Comparison of ENCODE assay signal across 11 cellular contexts in the genomic region with DNA sequence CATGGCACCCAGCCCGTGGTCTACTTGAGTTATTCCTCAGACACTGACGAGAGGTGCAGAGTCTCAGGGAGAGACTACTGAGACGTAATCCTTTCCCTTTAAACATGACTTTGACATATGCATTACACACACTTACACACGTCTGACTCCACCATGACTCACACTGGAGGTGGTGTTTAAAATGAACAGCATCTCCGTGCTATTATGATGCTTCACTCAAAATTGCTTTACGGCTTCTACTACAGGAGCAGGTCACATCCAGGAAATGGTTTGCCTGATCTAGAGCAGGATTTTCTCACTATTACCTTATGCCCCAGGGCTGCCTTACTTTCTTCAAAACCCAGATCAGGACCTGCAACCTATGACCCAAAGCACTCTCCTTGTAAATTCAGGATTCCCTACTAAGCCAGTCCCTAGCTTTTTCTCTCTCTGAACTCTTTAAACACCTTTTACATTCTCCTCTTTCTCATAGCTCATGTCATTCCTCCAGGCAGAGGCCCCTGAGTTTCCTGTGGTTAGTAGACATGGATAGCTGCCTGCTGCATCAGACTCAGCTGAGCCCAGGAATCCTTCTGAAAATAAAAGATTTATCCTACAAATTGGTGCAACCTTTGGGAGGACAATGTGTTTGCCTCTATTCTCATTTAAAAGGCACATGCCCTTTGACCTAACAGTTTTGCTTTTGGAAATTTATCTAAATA. TPM values are rescaled to one million over a fixed set of nuclear protein-coding genes. Genes with fewer than 3 reads are reported as not detected.
DNase-seq lines count a peak whose midpoint lies in the region; ATAC-seq, FAIRE-seq and TF ChIP-seq lines count a peak whose summit lies in the region.
"Had no signal": no experiment of that assay in that cellular context is flagged by ENCODE, and none has a peak within 500 bp of the region (broad histone marks: within the 10 kb centered on the region; RNA-seq: fewer than 3 reads in every experiment).

No MANE protein-coding gene starts in this region.

- dilution Hi-C loops in keratinocyte (cut with MboI; ENCODE audit: extremely low pct_ligation_motif_present, low sequenced_read_pairs) = no loop called here

- intact Hi-C loops in activated T-helper 1 cell treated with anti-CD3 and anti-CD28 coated beads, Interleukin-12 subunit alpha, Interleukin-12 subunit beta, Interleukin-2, Interleukin-4 antibody, amounts not matched to agents 30 ng/mL and 10 ng/mL and 1 ng/mL, durations not matched to agents 14 hours and 24 hours and 36 hours (cut with micrococcal nuclease) = no loop called here
- intact Hi-C loops in left cardiac atrium (cut with DNase I) = no loop called here

- peaks cover 44% of the 10 kb centered on the region for H3K79me2 ChIP-seq in keratinocyte (ENCODE audit: control insufficient read depth, insufficient read depth, low read length)

- H3K9me1 ChIP-seq in keratinocyte (ENCODE audit: control insufficient read depth, extremely low read depth, insufficient read depth, low read length) = no peaks in the 10 kb centered on the region

- CTCF ChIA-PET in A549 (lab: Yijun Ruan, JAX) = interaction anchor here (2.0 kb wide), 1 partner anchor 15 kb away, joined by 11 read pairs; no protein-coding TSS in a partner anchor

- POLR2A ChIA-PET in A549 (lab: Yijun Ruan, JAX) = no interaction called here

- TF ChIP-seq RAD21 in A549 (conservative IDR thresholded peaks at IDR 0.05 in 1 of 2, IDR thresholded peaks at IDR 0.05 in 1 of 2) = no peak

- H3K4me2 ChIP-seq in A549 (0 out of 3 replicates have a peak overlapping the region, but pooled peaks have one; percentile 6), keratinocyte (ENCODE audit: control insufficient read depth, extremely low read depth, insufficient read depth, low read depth, low read length) (peak overlapping the region; percentile 75)

- peaks cover 3% of the 10 kb centered on the region for H3K36me3 Mint-ChIP-seq in activated T-helper 1 cell treated with anti-CD3 and anti-CD28 coated beads, Interleukin-12 subunit alpha, Interleukin-12 subunit beta, Interleukin-2, Interleukin-4 antibody, amounts not matched to agents 30 ng/mL and 10 ng/mL and 1 ng/mL, durations not matched to agents 14 hours and 24 hours and 36 hours (ENCODE audit: low read depth)

- no peaks in the 10 kb centered on the region for H3K36me3 ChIP-seq in keratinocyte (ENCODE audit: control insufficient read depth in 2 of 2, extremely low read depth in 1 of 2, insufficient read depth in 2 of 2, low read length in 2 of 2)
- H3K36me3 ChIP-seq: thyroid gland had no signal

- FAIRE-seq in A549 (lab: Jason Lieb, UNC) (no peak), H54 (lab: Jason Lieb, UNC) (peak; percentile 96), keratinocyte (lab: Jason Lieb, UNC) (peak; percentile 99)

- TF ChIP-seq EP300 in A549 (IDR thresholded peaks at IDR 0.05) = no peak

- no peak for TF ChIP-seq CTCF in A549 (IDR thresholded peaks at IDR 0.05)
- no peak for TF ChIP-seq CTCF in keratinocyte (optimal IDR thresholded peaks at IDR 0.05 in 1 of 3, IDR thresholded peaks at IDR 0.05 in 1 of 3, conservative IDR thresholded peaks at IDR 0.05 in 1 of 3; ENCODE audit: extremely low read depth in 1 of 3, insufficient read depth in 2 of 3, low read length in 3 of 3)

- H3K27me3 ChIP-seq in keratinocyte (ENCODE audit: control insufficient read depth, extremely low read depth, insufficient read depth, low read length) = no peaks in the 10 kb centered on the region
- H3K27me3 ChIP-seq: thyroid gland had no signal

- H4K20me1 ChIP-seq in keratinocyte (ENCODE audit: control insufficient read depth, extremely low read depth, insufficient read depth, low read length) = no peaks in the 10 kb centered on the region

- H3K27me3 Mint-ChIP-seq in activated T-helper 1 cell treated with anti-CD3 and anti-CD28 coated beads, Interleukin-12 subunit alpha, Interleukin-12 subunit beta, Interleukin-2, Interleukin-4 antibody, amounts not matched to agents 30 ng/mL and 10 ng/mL and 1 ng/mL, durations not matched to agents 14 hours and 24 hours and 36 hours (ENCODE audit: insufficient read depth) = no peaks in the 10 kb centered on the region

- 42% methylated on average over 6 of the region's 6 CpGs for WGBS in A549 (ENCODE audit: missing lambda C conversion rate)

- ATAC-seq in A549 (0 out of 6 replicates have a peak, but pooled peaks of 1 of the 2 experiments have one; percentile 17), left cardiac atrium (no peak)

- H3K9ac ChIP-seq in keratinocyte (ENCODE audit: control insufficient read depth, extremely low read depth, insufficient read depth, low read length) = peak overlapping the region; percentile 64

- H3K9me3 Mint-ChIP-seq in activated T-helper 1 cell treated with anti-CD3 and anti-CD28 coated beads, Interleukin-12 subunit alpha, Interleukin-12 subunit beta, Interleukin-2, Interleukin-4 antibody, amounts not matched to agents 30 ng/mL and 10 ng/mL and 1 ng/mL, durations not matched to agents 14 hours and 24 hours and 36 hours = no peaks in the 10 kb centered on the region

- peaks cover 27% of the 10 kb centered on the region for H3K4me1 Mint-ChIP-seq in activated T-helper 1 cell treated with anti-CD3 and anti-CD28 coated beads, Interleukin-12 subunit alpha, Interleukin-12 subunit beta, Interleukin-2, Interleukin-4 antibody, amounts not matched to agents 30 ng/mL and 10 ng/mL and 1 ng/mL, durations not matched to agents 14 hours and 24 hours and 36 hours (ENCODE audit: low read depth)

- H3K9me3 ChIP-seq in A549 = no peaks in the 10 kb centered on the region
- no peaks in the 10 kb centered on the region for H3K9me3 ChIP-seq in keratinocyte (ENCODE audit: control insufficient read depth, low read depth, low read length)
- H3K9me3 ChIP-seq: thyroid gland had no signal

- H3K4me1 ChIP-seq in A549 = peaks cover 33% of the 10 kb centered on the region
- peaks cover 87% of the 10 kb centered on the region for H3K4me1 ChIP-seq in keratinocyte (ENCODE audit: control insufficient read depth, extremely low read depth, insufficient read depth, low read length)

- H3K4me3 ChIP-seq in A549 (no peak overlapping the region), keratinocyte (ENCODE audit: control insufficient read depth in 2 of 3, extremely low read depth in 1 of 3, insufficient read depth in 2 of 3, low read depth in 1 of 3, low read length in 3 of 3) (peak overlapping the region in 1 of 3 experiments; percentile 22)
- H3K4me3 ChIP-seq: thyroid gland had no signal

- H3K27ac Mint-ChIP-seq in activated T-helper 1 cell treated with anti-CD3 and anti-CD28 coated beads, Interleukin-12 subunit alpha, Interleukin-12 subunit beta, Interleukin-2, Interleukin-4 antibody, amounts not matched to agents 30 ng/mL and 10 ng/mL and 1 ng/mL, durations not matched to agents 14 hours and 24 hours and 36 hours = peak overlapping the region; percentile 21

- DNase-seq in A549 (ENCODE audit: low read depth in 1 of 2, low spot score in 1 of 2) (peak in 1 of 2 experiments; percentile 27), H54 (ENCODE audit: insufficient read length, low spot score) (peak; percentile 59), keratinocyte (ENCODE audit: low read depth, low spot score) (peak; percentile 97), left cardiac atrium (no peak), NCI-H524 treated with DMSO at 0.1 percent for 48 hours (lab: John Stamatoyannopoulos, UW) (no peak), NCI-H146 treated with DMSO at 0.1 percent for 48 hours (lab: John Stamatoyannopoulos, UW; ENCODE audit: unreplicated experiment) (no peak), DMS114 treated with DMSO at 0.1 percent for 48 hours (lab: John Stamatoyannopoulos, UW; ENCODE audit: unreplicated experiment) (no peak)
- peak; percentile 2 for DNase-seq in activated T-helper 1 cell treated with anti-CD3 and anti-CD28 coated beads, Interleukin-12 subunit alpha, Interleukin-12 subunit beta, Interleukin-2, Interleukin-4 antibody, amounts not matched to agents 30 ng/mL and 10 ng/mL and 1 ng/mL, durations not matched to agents 14 hours and 24 hours and 36 hours (ENCODE audit: low spot score)
- DNase-seq: anterior cingulate cortex, NCI-H1092, thyroid gland had no signal

- TF ChIP-seq POLR2A in A549 (IDR thresholded peaks at IDR 0.05; ENCODE audit: low read length) (no peak), H54 (IDR thresholded peaks at IDR 0.05; ENCODE audit: low read depth, low read length) (no peak)

- H2AFZ ChIP-seq in keratinocyte (ENCODE audit: control insufficient read depth, low read length) = no peak overlapping the region

- peak overlapping the region in 1 of 2 experiments; percentile 32; a peak in 2 of 6 replicates for H3K27ac ChIP-seq in A549
- H3K27ac ChIP-seq in keratinocyte (ENCODE audit: control insufficient read depth, insufficient read depth, low read length) = peak overlapping the region; percentile 87
- H3K27ac ChIP-seq: thyroid gland had no signal

- no peak overlapping the region for H3K4me3 Mint-ChIP-seq in activated T-helper 1 cell treated with anti-CD3 and anti-CD28 coated beads, Interleukin-12 subunit alpha, Interleukin-12 subunit beta, Interleukin-2, Interleukin-4 antibody, amounts not matched to agents 30 ng/mL and 10 ng/mL and 1 ng/mL, durations not matched to agents 14 hours and 24 hours and 36 hours

TF ChIP-seq in A549, 52 proteins besides CTCF, POLR2A, EP300 and RAD21 (continues in another document):
- TF ChIP-seq RCOR1 (IDR thresholded peaks at IDR 0.05; ENCODE audit: low read depth, low read length) (no peak), ZFP36 (IDR thresholded peaks at IDR 0.05; ENCODE audit: borderline replicate concordance, partially characterized antibody) (no peak), GATA3 (IDR thresholded peaks at IDR 0.05; ENCODE audit: borderline replicate concordance) (no peak), HEYL (CRISPR knock-in tag; IDR thresholded peaks at IDR 0.05) (no peak)

RNA-seq across cellular contexts. Expression of a gene that starts 31.2 kb away (rescaled TPM):
- polyA plus RNA-seq in A549 (2011; rRNA removed) (0.60 and 0.62 TPM in 2 replicates), A549 (2017; fragmentation: RNase III; extraction: RNeasy Plus Mini Kit Qiagen cat#74134 plus additional on column Dnase treatment) (0.42 to 0.57 TPM (median 0.50 TPM) in 3 replicates), keratinocyte (14.8 to 20.0 TPM (median 18.9 TPM) in 3 replicates)
- 0.05 and 0.08 TPM in 2 replicates for polyA plus RNA-seq in A549 (2012; cell fraction: cytosol; rRNA removed)
- polyA plus RNA-seq in A549 (2012; cell fraction: nucleus; rRNA removed) = 0.05 and 0.09 TPM in 2 replicates
- polyA minus RNA-seq in A549 (2011; rRNA and poly(A)+ RNA removed) = 0.44 and 0.45 TPM in 2 replicates
- total RNA-seq in activated T-helper 1 cell treated with anti-CD3 and anti-CD28 coated beads, Interleukin-12 subunit alpha, Interleukin-12 subunit beta, Interleukin-2, Interleukin-4 antibody, amounts not matched to agents 30 ng/mL and 10 ng/mL and 1 ng/mL, durations not matched to agents 14 hours and 24 hours and 36 hours = 0.08 and 0.12 TPM in 2 replicates
- 18.4 TPM for polyA plus RNA-seq in keratinocyte (2011; ENCODE audit: low read depth)
- 11.2 and 16.9 TPM in 2 replicates for polyA plus RNA-seq in keratinocyte (2011; cell fraction: cytosol; rRNA removed)
- polyA plus RNA-seq in keratinocyte (2011; cell fraction: nucleus; rRNA removed) = 18.9 and 20.8 TPM in 2 replicates
- 9.0 and 14.8 TPM in 2 replicates for polyA plus RNA-seq in keratinocyte (2012; ENCODE audit: low replicate concordance)
- 13.6 to 31.9 TPM (median 21.9 TPM) in 3 replicates for polyA minus RNA-seq in keratinocyte
- polyA minus RNA-seq in keratinocyte (2011; cell fraction: cytosol; rRNA and poly(A)+ RNA removed) = 10.6 TPM
- polyA minus RNA-seq in keratinocyte (2011; cell fraction: nucleus; rRNA and poly(A)+ RNA removed) = 16.7 and 35.9 TPM in 2 replicates
- total RNA-seq in left cardiac atrium = 1 to 10 TPM; 4.9 to 5.7 TPM

Comparison
In these comparisons a context has a peak if more than half of its experiments do, and no peak if none do; other contexts are left out.
1. DNase-seq: peak in H54 (single experiment), activated T-helper 1 cell treated with anti-CD3 and anti-CD28 coated beads, Interleukin-12 subunit alpha, Interleukin-12 subunit beta, Interleukin-2, Interleukin-4 antibody, amounts not matched to agents 30 ng/mL and 10 ng/mL and 1 ng/mL, durations not matched to agents 14 hours and 24 hours and 36 hours (single experiment) and keratinocyte (single experiment); none in left cardiac atrium (single experiment), NCI-H524 treated with DMSO at 0.1 percent for 48 hours (single experiment), NCI-H146 treated with DMSO at 0.1 percent for 48 hours (single experiment) and DMS114 treated with DMSO at 0.1 percent for 48 hours (single experiment).